Comparison of ENCODE assay signal across 8 cellular contexts in genomic region chr19:58474997-58475713, GRCh38. TPM values are rescaled to one million over a fixed set of nuclear protein-coding genes. Genes with fewer than 3 reads are reported as not detected.
DNase-seq lines count a peak whose midpoint lies in the region; ATAC-seq and TF ChIP-seq lines count a peak whose summit lies in the region.

No MANE protein-coding gene starts in this region.

- peak; percentile 18 for ATAC-seq in GM19395 (IDR thresholded peaks at IDR 0.05; ENCODE audit: unreplicated experiment)
- ATAC-seq in natural killer cell treated with Interleukin-12 subunit alpha and Interleukin-12 subunit beta and Interleukin-15 and Interleukin-18, amount 100 ng/mL, for 72 hours = peak in 1 of 2 donors; percentile 1

- H3K9ac ChIP-seq in colonic mucosa (ENCODE audit: low read depth in 2 of 2, low read length in 2 of 2) = peak overlapping the region; percentile 28 to 75

- no peaks in the 10 kb centered on the region for H3K9me3 ChIP-seq in colonic mucosa

- no peaks in the 10 kb centered on the region for H3K27me3 Mint-ChIP-seq in natural killer cell treated with Interleukin-12 subunit alpha and Interleukin-12 subunit beta and Interleukin-15 and Interleukin-18, amount 100 ng/mL, for 72 hours

- H3K4me3 Mint-ChIP-seq in natural killer cell treated with Interleukin-12 subunit alpha and Interleukin-12 subunit beta and Interleukin-15 and Interleukin-18, amount 100 ng/mL, for 72 hours = peak overlapping the region; percentile 88

- H3K27me3 ChIP-seq in colonic mucosa = no peaks in the 10 kb centered on the region

- H3K36me3 ChIP-seq in colonic mucosa = peaks cover 4% of the 10 kb centered on the region

- H3K9me3 Mint-ChIP-seq in natural killer cell treated with Interleukin-12 subunit alpha and Interleukin-12 subunit beta and Interleukin-15 and Interleukin-18, amount 100 ng/mL, for 72 hours = no peaks in the 10 kb centered on the region

- peak overlapping the region; percentile 91 for H3K27ac ChIP-seq in colonic mucosa

- intact Hi-C loops in colonic mucosa (cut with DNase I) = no loop called here

- peak overlapping the region; percentile 84 to 89 for H3K27ac Mint-ChIP-seq in natural killer cell treated with Interleukin-12 subunit alpha and Interleukin-12 subunit beta and Interleukin-15 and Interleukin-18, amount 100 ng/mL, for 72 hours

- no peak for DNase-seq in Jurkat, Clone E6-1 (ENCODE audit: low read depth, low spot score)
- DNase-seq in colonic mucosa = no peak
- DNase-seq in natural killer cell treated with Interleukin-12 subunit alpha and Interleukin-12 subunit beta and Interleukin-15 and Interleukin-18, amount 100 ng/mL, for 72 hours (ENCODE audit: low spot score) = no peak
- no peak for DNase-seq in OCI-M1 (lab: John Stamatoyannopoulos, UW)
- DNase-seq in activated CD4-positive, CD25-positive, alpha-beta regulatory T cell (lab: John Stamatoyannopoulos, UW) = no peak
- no peak for DNase-seq in NCI-H1092 (lab: John Stamatoyannopoulos, UW)
- DNase-seq in occipital lobe (lab: John Stamatoyannopoulos, UW) = no peak

- H3K36me3 Mint-ChIP-seq in natural killer cell treated with Interleukin-12 subunit alpha and Interleukin-12 subunit beta and Interleukin-15 and Interleukin-18, amount 100 ng/mL, for 72 hours = no peaks in the 10 kb centered on the region

- H3K4me1 Mint-ChIP-seq in natural killer cell treated with Interleukin-12 subunit alpha and Interleukin-12 subunit beta and Interleukin-15 and Interleukin-18, amount 100 ng/mL, for 72 hours (ENCODE audit: low read depth in 2 of 2) = peaks cover 11 to 13% of the 10 kb centered on the region in 2 donors

- TF ChIP-seq CTCF in colonic mucosa (IDR thresholded peaks at IDR 0.05) = no peak

- H3K4me3 ChIP-seq in Jurkat, Clone E6-1 (ENCODE audit: low read length) = peak overlapping the region; percentile 83
- peak overlapping the region; percentile 71 for H3K4me3 ChIP-seq in colonic mucosa

- H3K4me1 ChIP-seq in colonic mucosa = peaks cover 6% of the 10 kb centered on the region

RNA-seq across cellular contexts. Expression of gene ZNF446, which starts 1.0 kb away (rescaled TPM):
- 10.8 TPM for polyA plus RNA-seq in Jurkat, Clone E6-1 (2012; ENCODE audit: insufficient read depth, insufficient read length)
- total RNA-seq in colonic mucosa = 10 to 100 TPM in 1 of 2 donors, 1 to 10 TPM in 1; 7.4 to 10.5 TPM
- total RNA-seq in natural killer cell treated with Interleukin-12 subunit alpha and Interleukin-12 subunit beta and Interleukin-15 and Interleukin-18, amount 100 ng/mL, for 72 hours = 1 to 10 TPM; 3.9 to 5.8 TPM
- 7.5 TPM for total RNA-seq in occipital lobe

RNA-seq across cellular contexts. Expression of gene ZNF324, which starts 8.3 kb away (rescaled TPM):
- 5.7 TPM for polyA plus RNA-seq in Jurkat, Clone E6-1 (2012; ENCODE audit: insufficient read depth, insufficient read length)
- total RNA-seq in colonic mucosa (10 to 100 TPM; 10.2 to 12.0 TPM), occipital lobe (22.9 TPM)
- total RNA-seq in natural killer cell treated with Interleukin-12 subunit alpha and Interleukin-12 subunit beta and Interleukin-15 and Interleukin-18, amount 100 ng/mL, for 72 hours = 10 to 100 TPM; 15.2 to 15.5 TPM

RNA-seq across cellular contexts. Expression of gene ZNF324B, which starts 23.7 kb away (rescaled TPM):
- 8.6 TPM for polyA plus RNA-seq in Jurkat, Clone E6-1 (2012; ENCODE audit: insufficient read depth, insufficient read length)
- total RNA-seq in colonic mucosa (1 to 10 TPM; 4.4 to 7.5 TPM), occipital lobe (18.2 TPM)
- total RNA-seq in natural killer cell treated with Interleukin-12 subunit alpha and Interleukin-12 subunit beta and Interleukin-15 and Interleukin-18, amount 100 ng/mL, for 72 hours = 10 to 100 TPM in 1 of 2 donors, 1 to 10 TPM in 1; 8.8 to 14.4 TPM

RNA-seq across cellular contexts. Expression of gene ZNF132, which starts 35.2 kb away (rescaled TPM):
- polyA plus RNA-seq in Jurkat, Clone E6-1 (2012; ENCODE audit: insufficient read depth, insufficient read length) = not detected
- 1 to 10 TPM; 2.6 to 5.8 TPM for total RNA-seq in colonic mucosa
- total RNA-seq in natural killer cell treated with Interleukin-12 subunit alpha and Interleukin-12 subunit beta and Interleukin-15 and Interleukin-18, amount 100 ng/mL, for 72 hours = 1 to 10 TPM; 3.2 to 5.3 TPM
- total RNA-seq in occipital lobe = 21.7 TPM

RNA-seq across cellular contexts. Expression of gene SLC27A5, which starts 36.6 kb away (rescaled TPM):
- polyA plus RNA-seq in Jurkat, Clone E6-1 (2012; ENCODE audit: insufficient read depth, insufficient read length) = 32.6 TPM
- total RNA-seq in colonic mucosa (1 to 10 TPM; 3.7 to 8.7 TPM), occipital lobe (4.1 TPM)
- total RNA-seq in natural killer cell treated with Interleukin-12 subunit alpha and Interleukin-12 subunit beta and Interleukin-15 and Interleukin-18, amount 100 ng/mL, for 72 hours = 10 to 100 TPM; 15.1 to 29.1 TPM
